In genomic region chr4:184860018-184860530, GRCh38 we compare ENCODE assay signal across 13 cellular contexts. TPM values are rescaled to one million over a fixed set of nuclear protein-coding genes. Genes with fewer than 3 reads are reported as not detected.
A peak's percentile ranks its signal among the peaks of the same experiment; 100 is the strongest.
DNase-seq lines count a peak whose midpoint lies in the region; ATAC-seq, FAIRE-seq and TF ChIP-seq lines count a peak whose summit lies in the region.
"Had no signal": no experiment of that assay in that cellular context is flagged by ENCODE, and none has a peak within 500 bp of the region (broad histone marks: within the 10 kb centered on the region; RNA-seq: fewer than 3 reads in every experiment).

No MANE protein-coding gene starts in this region.

- H3K9me1 ChIP-seq in K562 (ENCODE audit: control insufficient read depth, insufficient read depth, low read length), result no peaks in the 10 kb centered on the region

- ATAC-seq in GM18498 (IDR thresholded peaks at IDR 0.05; ENCODE audit: unreplicated experiment) (peak; percentile 67), GM21390 (IDR thresholded peaks at IDR 0.05; ENCODE audit: unreplicated experiment) (peak; percentile 65), HG03135 (IDR thresholded peaks at IDR 0.05; ENCODE audit: unreplicated experiment) (peak; percentile 57), K562 (peak; percentile 59)
- ATAC-seq: activated CD8-positive, alpha-beta memory T cell treated with anti-CD3 and anti-CD28 coated beads, Interleukin-2, amount 10 ng/mL, durations not matched to agents 7 days and 5 days; gastrocnemius medialis had no signal

- H3K4me3 ChIP-seq in K562 (no peak overlapping the region), dorsolateral prefrontal cortex (no peak overlapping the region)
- H3K4me3 ChIP-seq: breast epithelium, gastrocnemius medialis had no signal

- no TSS peak for BruUV-seq in K562 (replicated peaks; lab: Mats Ljungman, UMichigan)

- H3K27ac ChIP-seq in K562 (ENCODE audit: extremely low read depth, low read depth, low read length) (no peak overlapping the region), dorsolateral prefrontal cortex (peak overlapping the region in 1 of 59 donors; percentile 29)
- H3K27ac ChIP-seq: breast epithelium, gastrocnemius medialis had no signal

- POLR2A ChIA-PET in K562 (lab: Yijun Ruan, JAX), result interaction anchor here (0.8 kb wide), 1 partner anchor 8 kb away, joined by 3 read pairs; no protein-coding TSS in a partner anchor

- H3K9me3 ChIP-seq in K562 (replicated peaks; ENCODE audit: control insufficient read depth, insufficient read depth, low read depth, low read length), result no peaks in the 10 kb centered on the region
- H3K9me3 ChIP-seq: breast epithelium, gastrocnemius medialis had no signal

- no peak for TF ChIP-seq POLR2A in K562 (conservative IDR thresholded peaks at IDR 0.05)

- H3K4me2 ChIP-seq in K562 (ENCODE audit: insufficient read depth, low read length), result peak overlapping the region; percentile 43; the same call in 1 of the 2 replicates

- no peaks in the 10 kb centered on the region for H3K79me2 ChIP-seq in K562 (ENCODE audit: control insufficient read depth, insufficient read depth, low read length)

- TF ChIP-seq CTCF in K562 (IDR thresholded peaks at IDR 0.05 in 2 of 3, conservative IDR thresholded peaks at IDR 0.05 in 1 of 3; ENCODE audit: insufficient read depth in 2 of 3, low read depth in 1 of 3, low read length in 3 of 3) (no peak), dorsolateral prefrontal cortex (IDR thresholded peaks at IDR 0.05 in 54 of 56, conservative IDR thresholded peaks at IDR 0.05 in 2 of 56; ENCODE audit: low read depth in 1 of 56, partially characterized antibody in 56 of 56) (no peak)

- WGBS in K562 (ENCODE audit: insufficient coverage, low coverage, missing lambda C conversion rate), result 11% methylated on average over 7 of the region's 7 CpGs

- intact Hi-C loops in K562 (cut with micrococcal nuclease), result no loop called here
- intact Hi-C loops in dorsolateral prefrontal cortex (cut with DNase I), result no loop called here

- peak overlapping the region; percentile 90 for H2AFZ ChIP-seq in K562 (ENCODE audit: low read depth, low read length)

- peaks cover 8 to 21% of the 10 kb centered on the region in 2 experiments; a peak in 3 of 5 replicates for H3K4me1 ChIP-seq in K562 (replicated peaks in 1 of 2; ENCODE audit: control insufficient read depth in 2 of 2, insufficient read depth in 2 of 2, low read length in 2 of 2)
- H3K4me1 ChIP-seq: breast epithelium, gastrocnemius medialis had no signal

- TF ChIP-seq EP300 in K562 (IDR thresholded peaks at IDR 0.05; ENCODE audit: low read length), result no peak

- TF ChIP-seq RAD21 in K562 (CRISPR knock-in tag; conservative IDR thresholded peaks at IDR 0.05 in 1 of 2, IDR thresholded peaks at IDR 0.05 in 1 of 2), result no peak

- CTCF ChIA-PET in K562 (lab: Yijun Ruan, JAX; ENCODE audit: low intra/inter-chr PET ratio), result no interaction called here

- H4K20me1 ChIP-seq in K562 (replicated peaks; ENCODE audit: control insufficient read depth, insufficient read depth, low read length), result no peaks in the 10 kb centered on the region

- in situ Hi-C loops in K562 (cut with MboI), result no loop called here

- H3K36me3 ChIP-seq in K562 (ENCODE audit: control insufficient read depth, insufficient read depth, low read length), result no peaks in the 10 kb centered on the region
- H3K36me3 ChIP-seq: breast epithelium, gastrocnemius medialis had no signal

- 0 out of 4 replicates have a peak overlapping the region, but pooled peaks of 1 of the 2 experiments have one; percentile 8 for H3K9ac ChIP-seq in K562 (ENCODE audit: insufficient read depth in 1 of 2, low read depth in 2 of 2, low read length in 2 of 2)

- no peak for FAIRE-seq in K562 (lab: Jason Lieb, UNC)

- H3K27me3 ChIP-seq in K562 (ENCODE audit: control insufficient read depth in 2 of 2, insufficient read depth in 2 of 2, low read length in 2 of 2) (no peaks in the 10 kb centered on the region), dorsolateral prefrontal cortex (no peaks in the 10 kb centered on the region)
- H3K27me3 ChIP-seq: breast epithelium, gastrocnemius medialis had no signal

- DNase-seq in K562 (ENCODE audit: extremely low read depth in 1 of 4, low spot score in 3 of 4) (no peak), cerebellum (ENCODE audit: low spot score) (no peak), foreskin melanocyte (no peak), dorsolateral prefrontal cortex (no peak)
- DNase-seq in activated CD4-positive, alpha-beta T cell treated with anti-CD3 and anti-CD28 coated beads, Interleukin-2, amount 50 U/mL, for 48 hours, result no peak
- DNase-seq: activated CD8-positive, alpha-beta memory T cell treated with anti-CD3 and anti-CD28 coated beads, Interleukin-2, amount 10 ng/mL, durations not matched to agents 7 days and 5 days; gastrocnemius medialis; NCI-H1092; stimulated activated naive CD4-positive, alpha-beta T cell treated with Interleukin-2 at 50 U/mL for 16 hours had no signal

TF ChIP-seq in K562, 482 proteins besides CTCF, POLR2A, EP300 and RAD21:
- TF ChIP-seq SMAD2 (IDR thresholded peaks at IDR 0.05; ENCODE audit: low read depth, low read length) (no peak), CEBPB (tag; IDR thresholded peaks at IDR 0.05) (0 out of 2 replicates have a peak, but pooled peaks have one; percentile 26)
TF ChIP-seq in K562: peak in this region for 1.

RNA-seq across cellular contexts. Expression of gene ACSL1, which starts 34.3 kb away (rescaled TPM):
- total RNA-seq in K562 (2011; cell fraction: chromatin; rRNA removed; ENCODE audit: low replicate concordance), result 7.8 and 10.5 TPM in 2 replicates
- 3.7 and 4.2 TPM in 2 replicates for total RNA-seq in K562 (2011; cell fraction: nucleolus; rRNA removed)
- total RNA-seq in K562 (2011; cell fraction: nucleoplasm; rRNA removed), result 6.9 and 7.2 TPM in 2 replicates
- total RNA-seq in K562 (2014; rRNA removed), result 14.0 and 14.3 TPM in 2 replicates
- total RNA-seq in K562 (2014; rRNA removed; fragmentation: Illumina TruSeq; extraction: Trizol), result 23.6 and 25.3 TPM in 2 replicates
- total RNA-seq in K562 (2015; rRNA removed; fragmentation: Illumina TruSeq; extraction: Trizol), result 15.2 and 15.9 TPM in 2 replicates
- total RNA-seq in K562 (2021), result 22.2 and 22.6 TPM in 2 replicates
- polyA plus RNA-seq in K562 (2011; rRNA removed), result 6.7 and 21.8 TPM in 2 replicates
- 2.9 and 11.7 TPM in 2 replicates for polyA plus RNA-seq in K562 (2011; cell fraction: cytosol; rRNA removed)
- 5.2 and 22.6 TPM in 2 replicates for polyA plus RNA-seq in K562 (2011; cell fraction: nucleus; rRNA removed)
- polyA plus RNA-seq in K562 (2012), result 13.0 and 38.4 TPM in 2 replicates
- polyA plus RNA-seq in K562 (2014; fragmentation: Illumina TruSeq; extraction: Trizol), result 24.1 and 24.4 TPM in 2 replicates
- polyA plus RNA-seq in K562 (2014; fragmentation: Nextera tagmentation; extraction: Ambion mirVana), result 10 to 100 TPM; 10.2 to 11.3 TPM
- 15.0 TPM in 2 replicates for polyA plus RNA-seq in K562 (2014; rRNA removed)
- 9.4 and 28.7 TPM in 2 replicates for polyA minus RNA-seq in K562 (2011; rRNA and poly(A)+ RNA removed)
- 4.5 and 25.5 TPM in 2 replicates for polyA minus RNA-seq in K562 (2011; cell fraction: cytosol; rRNA and poly(A)+ RNA removed)
- 2.6 and 14.3 TPM in 2 replicates for polyA minus RNA-seq in K562 (2011; cell fraction: nucleus; rRNA and poly(A)+ RNA removed)
- total RNA-seq in cerebellum, result 36.6 TPM
- 100 to 1,000 TPM in 4 of 120 experiments, 10 to 100 TPM in 116; 24.4 to 144 (median 53.4) TPM for total RNA-seq in dorsolateral prefrontal cortex
